10 cellular contexts compared by ENCODE assay signal in the genomic region with DNA sequence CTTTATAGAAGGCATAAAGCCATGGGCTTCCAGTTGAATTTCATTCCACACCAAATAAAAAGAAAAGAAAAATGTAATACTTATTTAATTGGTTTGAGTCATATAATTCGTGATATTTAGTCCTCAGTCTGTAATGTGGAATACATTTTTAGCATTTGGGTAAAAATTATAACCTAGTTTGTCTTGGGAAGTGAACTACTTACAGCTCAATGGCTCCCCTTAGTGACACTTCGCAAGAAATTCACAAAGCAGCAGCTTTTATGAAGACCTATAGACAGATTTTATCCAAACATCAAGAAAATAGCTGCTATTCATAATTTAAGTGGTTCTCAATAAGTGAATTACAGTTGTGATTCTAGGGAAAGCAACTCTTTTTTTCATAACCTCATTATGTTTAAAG.
DNase-seq lines count a peak whose midpoint lies in the region; ATAC-seq and TF ChIP-seq lines count a peak whose summit lies in the region.
"Had no signal": no experiment of that assay in that cellular context is flagged by ENCODE, and none has a peak within 500 bp of the region (broad histone marks: within the 10 kb centered on the region; RNA-seq: fewer than 3 reads in every experiment).

No MANE protein-coding gene starts in this region.

- no peak for ATAC-seq in HG02798 (IDR thresholded peaks at IDR 0.05; ENCODE audit: poor library complexity, unreplicated experiment)
- no peak for ATAC-seq in activated T-cell treated with anti-CD3 and anti-CD28 coated beads, Interleukin-2, amount 50 U/mL, for 72 hours (replicated peaks in 1 of 2)

- DNase-seq in NCI-H2196 (lab: John Stamatoyannopoulos, UW; ENCODE audit: unreplicated experiment) (peak; percentile 20), NCI-H2196 treated with DMSO at 0.1 percent for 48 hours (lab: John Stamatoyannopoulos, UW; ENCODE audit: unreplicated experiment) (no peak), NCI-H2029 treated with DMSO at 0.1 percent for 48 hours (lab: John Stamatoyannopoulos, UW) (peak; percentile 37), dedifferentiated amniotic fluid mesenchymal stem cell (ENCODE audit: extremely low spot score) (peak; percentile 55), retinal pigment epithelial cell (ENCODE audit: low read depth) (no peak)
- DNase-seq in activated effector memory CD4-positive, alpha-beta T cell treated with Interleukin-2 at 50 U/mL for 16 hours: no peak
- no peak for DNase-seq in activated T-cell treated with anti-CD3 and anti-CD28 coated beads, Interleukin-2, amount 50 U/mL, for 72 hours

- H3K36me3 Mint-ChIP-seq in activated T-cell treated with anti-CD3 and anti-CD28 coated beads, Interleukin-2, amount 50 U/mL, for 72 hours (ENCODE audit: insufficient read depth in 2 of 2): no peaks in the 10 kb centered on the region

- no peak overlapping the region for H3K4me3 ChIP-seq in retinal pigment epithelial cell (ENCODE audit: low read length)
- H3K4me3 ChIP-seq: BLaER1, SJCRH30 had no signal

- no peak overlapping the region for H3K27ac Mint-ChIP-seq in activated T-cell treated with anti-CD3 and anti-CD28 coated beads, Interleukin-2, amount 50 U/mL, for 72 hours

- no peak overlapping the region for H3K4me3 Mint-ChIP-seq in activated T-cell treated with anti-CD3 and anti-CD28 coated beads, Interleukin-2, amount 50 U/mL, for 72 hours

- TF ChIP-seq CTCF in retinal pigment epithelial cell (conservative IDR thresholded peaks at IDR 0.05; ENCODE audit: low read depth, low read length): peak; percentile 66

- no peaks in the 10 kb centered on the region for H3K9me3 Mint-ChIP-seq in activated T-cell treated with anti-CD3 and anti-CD28 coated beads, Interleukin-2, amount 50 U/mL, for 72 hours

- H3K27me3 Mint-ChIP-seq in activated T-cell treated with anti-CD3 and anti-CD28 coated beads, Interleukin-2, amount 50 U/mL, for 72 hours (ENCODE audit: low read depth): no peaks in the 10 kb centered on the region

- no peaks in the 10 kb centered on the region for H3K4me1 Mint-ChIP-seq in activated T-cell treated with anti-CD3 and anti-CD28 coated beads, Interleukin-2, amount 50 U/mL, for 72 hours (ENCODE audit: low read depth)

Comparison
In these comparisons a context has a peak if more than half of its experiments do, and no peak if none do; other contexts are left out.
1. DNase-seq: peak in NCI-H2196 (single experiment), NCI-H2029 treated with DMSO at 0.1 percent for 48 hours (single experiment) and dedifferentiated amniotic fluid mesenchymal stem cell (single experiment); none in NCI-H2196 treated with DMSO at 0.1 percent for 48 hours (single experiment), retinal pigment epithelial cell (single experiment), activated effector memory CD4-positive, alpha-beta T cell treated with Interleukin-2 at 50 U/mL for 16 hours (single experiment) and activated T-cell treated with anti-CD3 and anti-CD28 coated beads, Interleukin-2, amount 50 U/mL, for 72 hours (0 of 2).